Comparison of ENCODE assay signal across 24 cellular contexts in the genomic region with DNA sequence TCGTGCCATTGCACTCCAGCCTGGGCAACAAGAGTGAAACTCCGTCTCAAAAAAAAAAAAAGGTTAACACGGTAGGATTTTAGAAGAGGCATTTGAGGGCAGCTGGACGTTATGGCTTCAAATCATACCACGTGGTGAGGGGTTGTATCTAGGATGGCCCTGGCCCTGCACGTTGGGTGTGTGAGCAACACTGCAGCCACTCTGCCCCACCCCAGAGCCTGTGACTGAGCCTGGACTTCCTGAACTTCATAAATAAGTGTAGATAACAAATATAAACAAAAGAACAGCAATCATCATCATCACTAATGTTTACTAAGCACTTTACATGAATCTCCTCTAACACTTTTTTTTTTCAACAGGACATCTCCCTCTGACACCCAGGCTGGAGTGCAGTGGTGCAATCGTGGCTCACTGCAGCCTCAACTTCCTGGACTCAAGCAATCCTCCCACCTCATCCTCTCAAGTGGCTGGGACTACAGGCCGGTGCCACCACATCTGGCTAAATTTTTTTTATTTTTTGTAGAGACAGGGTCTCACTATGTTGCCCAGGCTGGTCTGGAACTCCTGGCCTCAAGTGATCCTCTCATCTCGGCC.
DNase-seq lines count a peak whose midpoint lies in the region; ATAC-seq and TF ChIP-seq lines count a peak whose summit lies in the region.
"Had no signal": no experiment of that assay in that cellular context is flagged by ENCODE, and none has a peak within 500 bp of the region (broad histone marks: within the 10 kb centered on the region; RNA-seq: fewer than 3 reads in every experiment).

No MANE protein-coding gene starts in this region.

- no peaks in the 10 kb centered on the region for H3K9me3 ChIP-seq in transverse colon
- H3K9me3 ChIP-seq: adrenal gland, lower lobe of right lung had no signal

- H3K4me3 Mint-ChIP-seq in nephron progenitor cell: no peak overlapping the region
- H3K4me3 Mint-ChIP-seq: activated B cell treated with CpG ODN at 0.5 μM for 24 hours; activated CD8-positive, alpha-beta memory T cell treated with anti-CD3 and anti-CD28 coated beads, Interleukin-2, amount 10 ng/mL, durations not matched to agents 7 days and 5 days; brain; IgD-negative memory B cell; type B pancreatic cell had no signal

- H3K27me3 ChIP-seq in transverse colon: no peaks in the 10 kb centered on the region
- H3K27me3 ChIP-seq: adrenal gland had no signal

- H3K27me3 Mint-ChIP-seq in nephron progenitor cell (ENCODE audit: low read depth, poor library complexity): no peaks in the 10 kb centered on the region
- H3K27me3 Mint-ChIP-seq: activated B cell treated with CpG ODN at 0.5 μM for 24 hours, IgD-negative memory B cell had no signal

- DNase-seq in DMS53 treated with DMSO at 0.1 percent for 48 hours (lab: John Stamatoyannopoulos, UW; ENCODE audit: unreplicated experiment): peak; percentile 21
- DNase-seq in NB4 (ENCODE audit: low read depth): peak; percentile 41
- peak; percentile 31 for DNase-seq in fibroblast of villous mesenchyme (ENCODE audit: low read depth)
- peak; percentile 58 for DNase-seq in transverse colon
- DNase-seq in kidney glomerular epithelial cell (lab: John Stamatoyannopoulos, UW): no peak
- no peak for DNase-seq in nephron progenitor cell
- DNase-seq: activated B cell treated with CpG ODN at 0.5 μM for 24 hours; activated CD4-positive, alpha-beta T cell treated with anti-CD3 and anti-CD28 coated beads, Interleukin-2, amount 50 U/mL, for 1 hour; activated CD8-positive, alpha-beta memory T cell treated with anti-CD3 and anti-CD28 coated beads, Interleukin-2, amount 10 ng/mL, durations not matched to agents 7 days and 5 days; activated T-cell treated with anti-CD3 and anti-CD28 coated beads, Interleukin-2, amount 50 U/mL, for 48 hours; adrenal gland; lower lobe of right lung; NCI-H1417; NCI-H2107; PC-3; posterior cingulate gyrus; right cardiac atrium; Right ventricle myocardium superior; stimulated activated CD4-positive, alpha-beta T cell treated with anti-CD3 and anti-CD28 coated beads, Interleukin-2, amount 100 ng/mL, for 48 hours had no signal

- 46 to 55% methylated on average over 7 to 9 of the region's 9 CpGs for WGBS in transverse colon (ENCODE audit: low coverage in 1 of 2), 2 donors

- H3K27ac ChIP-seq in transverse colon: no peak overlapping the region
- H3K27ac ChIP-seq: adrenal gland, epithelial cell of prostate, lower lobe of right lung had no signal

- H3K9me3 Mint-ChIP-seq in nephron progenitor cell: no peaks in the 10 kb centered on the region
- H3K9me3 Mint-ChIP-seq: activated B cell treated with CpG ODN at 0.5 μM for 24 hours, brain, IgD-negative memory B cell, type B pancreatic cell had no signal

- H3K4me1 Mint-ChIP-seq in nephron progenitor cell: peaks cover 25% of the 10 kb centered on the region

- H3K36me3 Mint-ChIP-seq in nephron progenitor cell (ENCODE audit: low read depth): no peaks in the 10 kb centered on the region
- H3K36me3 Mint-ChIP-seq: activated CD8-positive, alpha-beta memory T cell treated with anti-CD3 and anti-CD28 coated beads, Interleukin-2, amount 10 ng/mL, durations not matched to agents 7 days and 5 days; brain; IgD-negative memory B cell; type B pancreatic cell had no signal

- no peak overlapping the region for H3K27ac Mint-ChIP-seq in nephron progenitor cell
- H3K27ac Mint-ChIP-seq: activated B cell treated with CpG ODN at 0.5 μM for 24 hours; activated CD8-positive, alpha-beta memory T cell treated with anti-CD3 and anti-CD28 coated beads, Interleukin-2, amount 10 ng/mL, durations not matched to agents 7 days and 5 days; brain; type B pancreatic cell had no signal

- TF ChIP-seq CTCF in NB4 (IDR thresholded peaks at IDR 0.05; ENCODE audit: low read depth, low read length) (no peak), fibroblast of villous mesenchyme (IDR thresholded peaks at IDR 0.05; ENCODE audit: insufficient read depth, low read depth, low read length) (no peak), transverse colon (IDR thresholded peaks at IDR 0.05) (no peak), nephron progenitor cell (IDR thresholded peaks at IDR 0.05) (no peak)

- H3K4me1 ChIP-seq in transverse colon: peaks cover 0 to 11% (median 5%) of the 10 kb centered on the region in 4 donors
- H3K4me1 ChIP-seq: adrenal gland, lower lobe of right lung had no signal

- no peak for TF ChIP-seq POLR2A in NB4 (IDR thresholded peaks at IDR 0.05; ENCODE audit: extremely low read depth, insufficient read length)
- TF ChIP-seq POLR2A in transverse colon (IDR thresholded peaks at IDR 0.05): no peak

- H3K4me3 ChIP-seq in NB4 (ENCODE audit: low read depth, low read length): no peak overlapping the region
- H3K4me3 ChIP-seq in fibroblast of villous mesenchyme (ENCODE audit: low read depth, low read length): no peak overlapping the region
- H3K4me3 ChIP-seq in transverse colon: no peak overlapping the region
- H3K4me3 ChIP-seq: adrenal gland, lower lobe of right lung had no signal

- in situ Hi-C loops in transverse colon (cut with MboI; ENCODE audit: low pct_ligation_motif_present in 1 of 4, low pct_unique_long_range_greater_than_20kb in 1 of 4, low sequenced_read_pairs in 3 of 4): loop anchor here in 2 of 4 donors (5.0 to 25.0 kb wide), 3 partner anchors 322 to 612 kb away; no protein-coding TSS in a partner anchor

- ATAC-seq in GM21723 (IDR thresholded peaks at IDR 0.05; ENCODE audit: unreplicated experiment): no peak
- ATAC-seq: activated CD8-positive, alpha-beta memory T cell treated with anti-CD3 and anti-CD28 coated beads, Interleukin-2, amount 10 ng/mL, durations not matched to agents 7 days and 5 days had no signal

- intact Hi-C loops in transverse colon (cut with DNase I; ENCODE audit: low total_unique reads): loop anchor here (10.0 kb wide), 1 partner anchor 325 kb away; no protein-coding TSS in a partner anchor

- no peak for TF ChIP-seq EP300 in transverse colon (IDR thresholded peaks at IDR 0.05; ENCODE audit: low read depth)

- no peaks in the 10 kb centered on the region for H3K36me3 ChIP-seq in transverse colon
- H3K36me3 ChIP-seq: adrenal gland, lower lobe of right lung had no signal

Comparison
In these comparisons a context has a peak if more than half of its experiments do, and no peak if none do; other contexts are left out.
1. DNase-seq: peak in DMS53 treated with DMSO at 0.1 percent for 48 hours (single experiment), NB4 (single experiment), fibroblast of villous mesenchyme (single experiment) and transverse colon (single experiment); none in kidney glomerular epithelial cell (single experiment) and nephron progenitor cell (single experiment).